In the genomic region with DNA sequence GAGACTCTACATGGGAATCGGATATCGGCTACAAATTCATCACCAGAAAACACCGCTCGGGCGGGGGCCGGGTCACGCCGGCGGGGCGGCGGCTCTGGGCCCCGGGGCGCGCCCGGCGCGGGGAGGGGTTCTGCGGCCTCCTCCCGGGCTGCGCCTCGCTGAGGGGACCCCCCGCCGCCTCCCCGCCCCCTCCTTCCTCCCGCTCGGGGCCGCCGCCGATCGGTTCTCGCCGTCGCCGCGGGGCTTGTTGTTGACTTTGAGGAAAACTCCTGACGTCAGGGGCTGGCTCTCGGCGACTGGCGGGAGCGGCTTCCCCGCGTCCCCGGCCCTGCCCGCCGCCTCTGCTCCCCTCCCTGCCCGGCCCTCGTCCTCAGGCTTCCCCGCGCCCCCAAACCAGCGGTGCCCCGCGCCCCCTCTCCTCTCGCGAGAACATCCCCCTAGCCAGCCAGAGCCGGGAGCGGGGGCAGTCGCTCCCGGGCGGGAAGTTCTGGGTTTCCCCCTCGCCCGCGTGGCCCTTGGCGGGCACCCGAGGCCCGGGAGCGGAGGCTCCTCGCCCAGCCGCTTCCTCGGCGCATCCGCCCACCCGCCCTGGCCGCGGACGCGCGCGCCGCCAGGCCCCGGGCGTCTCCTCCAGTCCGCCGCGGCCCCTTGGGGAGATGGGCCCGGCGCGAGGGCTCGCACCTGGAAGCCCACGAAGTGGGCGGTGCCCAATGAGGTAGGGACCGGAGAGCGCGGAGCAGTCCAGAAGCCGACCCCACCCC, we compare ENCODE assay signal across 8 cellular contexts. TPM values are rescaled to one million over a fixed set of nuclear protein-coding genes. Genes with fewer than 3 reads are reported as not detected.
DNase-seq lines count a peak whose midpoint lies in the region; ATAC-seq and TF ChIP-seq lines count a peak whose summit lies in the region.

No MANE protein-coding gene starts in this region.

- ATAC-seq in GM19438 (IDR thresholded peaks at IDR 0.05; ENCODE audit: low read depth, unreplicated experiment), result peak; percentile 63
- peak; percentile 43 for ATAC-seq in HG03558 (IDR thresholded peaks at IDR 0.05; ENCODE audit: extremely low read depth, unreplicated experiment)

- peaks cover 0 to 9% (median 0%) of the 10 kb centered on the region in 3 donors for H3K36me3 Mint-ChIP-seq in CD8-positive, alpha-beta memory T cell
- peaks cover 4% of the 10 kb centered on the region for H3K36me3 Mint-ChIP-seq in activated T-cell treated with anti-CD3 and anti-CD28 coated beads, Interleukin-2, amount 50 U/mL, for 24 hours (ENCODE audit: low read depth)

- H3K4me3 Mint-ChIP-seq in CD8-positive, alpha-beta memory T cell, result peak overlapping the region; percentile 91 to 98 (median 93)
- peak overlapping the region; percentile 84 for H3K4me3 Mint-ChIP-seq in activated T-cell treated with anti-CD3 and anti-CD28 coated beads, Interleukin-2, amount 50 U/mL, for 24 hours

- peak overlapping the region; percentile 73 for H3K9ac ChIP-seq in muscle layer of colon (ENCODE audit: low read length)

- no peaks in the 10 kb centered on the region for H3K27me3 ChIP-seq in CD8-positive, alpha-beta memory T cell (ENCODE audit: insufficient read depth, low read length, poor library complexity, severe bottlenecking)
- no peaks in the 10 kb centered on the region for H3K27me3 ChIP-seq in muscle layer of colon (ENCODE audit: control insufficient read depth in 1 of 2, insufficient read depth in 2 of 2, low read length in 2 of 2)

- peak overlapping the region; percentile 80 for H3K4me3 ChIP-seq in CD8-positive, alpha-beta memory T cell (ENCODE audit: low read length)
- peak overlapping the region; percentile 86 to 96 for H3K4me3 ChIP-seq in muscle layer of colon (ENCODE audit: low read depth in 1 of 2, low read length in 2 of 2)

- H3K4me1 Mint-ChIP-seq in CD8-positive, alpha-beta memory T cell, result peaks cover 30 to 47% (median 42%) of the 10 kb centered on the region in 3 donors
- peaks cover 50% of the 10 kb centered on the region for H3K4me1 Mint-ChIP-seq in activated T-cell treated with anti-CD3 and anti-CD28 coated beads, Interleukin-2, amount 50 U/mL, for 24 hours (ENCODE audit: low read depth)

- H3K4me1 ChIP-seq in CD8-positive, alpha-beta memory T cell (ENCODE audit: insufficient read depth, low read length), result peaks cover 20% of the 10 kb centered on the region
- peaks cover 11% of the 10 kb centered on the region for H3K4me1 ChIP-seq in muscle layer of colon (ENCODE audit: insufficient read depth, low read length)

- CTCF ChIA-PET in CD8-positive, alpha-beta memory T cell (lab: Charles Lee), result no interaction called here

- POLR2A ChIA-PET in CD8-positive, alpha-beta memory T cell (lab: Charles Lee), result interaction anchor here (1.0 to 2.7 kb wide), 3 partner anchors 12 to 198 kb away, joined by 4 to 18 read pairs (median 4); no protein-coding TSS in a partner anchor

- no peaks in the 10 kb centered on the region for H3K9me3 Mint-ChIP-seq in CD8-positive, alpha-beta memory T cell
- no peaks in the 10 kb centered on the region for H3K9me3 Mint-ChIP-seq in activated T-cell treated with anti-CD3 and anti-CD28 coated beads, Interleukin-2, amount 50 U/mL, for 24 hours

- DNase-seq in CD8-positive, alpha-beta memory T cell, result peak; percentile 76 to 88 (median 85)
- DNase-seq in NOMO-1 treated with dmso at 0.1 percent for 144 hours (lab: John Stamatoyannopoulos, UW; ENCODE audit: unreplicated experiment) (peak; percentile 72), erythroblast (lab: John Stamatoyannopoulos, UW) (peak; percentile 68 to 81)
- DNase-seq in activated T-cell treated with anti-CD3 and anti-CD28 coated beads, Interleukin-2, amount 50 U/mL, for 24 hours, result peak; percentile 88
- peak; percentile 83 for DNase-seq in stimulated activated CD8-positive, alpha-beta memory T cell treated with anti-CD3 and anti-CD28 coated beads, Interleukin-4, amount 100 ng/mL, for 48 hours

- no peaks in the 10 kb centered on the region for H3K9me3 ChIP-seq in CD8-positive, alpha-beta memory T cell (ENCODE audit: low read length)
- H3K9me3 ChIP-seq in muscle layer of colon (ENCODE audit: low read length), result no peaks in the 10 kb centered on the region

- no peaks in the 10 kb centered on the region for H3K36me3 ChIP-seq in CD8-positive, alpha-beta memory T cell (ENCODE audit: insufficient read depth, low read length)
- H3K36me3 ChIP-seq in muscle layer of colon (ENCODE audit: insufficient read depth, low read length), result no peaks in the 10 kb centered on the region

- peak overlapping the region; percentile 91 to 99 (median 98) for H3K27ac Mint-ChIP-seq in CD8-positive, alpha-beta memory T cell
- H3K27ac Mint-ChIP-seq in activated T-cell treated with anti-CD3 and anti-CD28 coated beads, Interleukin-2, amount 50 U/mL, for 24 hours, result peak overlapping the region; percentile 94

- peak overlapping the region; percentile 80 for H3K27ac ChIP-seq in CD8-positive, alpha-beta memory T cell (ENCODE audit: low read depth, low read length)
- peak overlapping the region; percentile 86 for H3K27ac ChIP-seq in muscle layer of colon (ENCODE audit: low read depth, low read length)

- peaks cover 0 to 6% of the 10 kb centered on the region in 2 donors for H3K27me3 Mint-ChIP-seq in CD8-positive, alpha-beta memory T cell
- no peaks in the 10 kb centered on the region for H3K27me3 Mint-ChIP-seq in activated T-cell treated with anti-CD3 and anti-CD28 coated beads, Interleukin-2, amount 50 U/mL, for 24 hours

- TF ChIP-seq POLR2A in erythroblast (IDR thresholded peaks at IDR 0.05; ENCODE audit: low read length), result no peak

RNA-seq across cellular contexts. Expression of a gene that starts 0.5 kb away (rescaled TPM):
- 10 to 100 TPM; 47.3 to 49.6 TPM for total RNA-seq in CD8-positive, alpha-beta memory T cell
- 4.3 TPM for polyA plus RNA-seq in CD8-positive, alpha-beta memory T cell

Comparison
In these comparisons a context has a peak if more than half of its experiments do, and no peak if none do; other contexts are left out.
1. Peak in every context shown above with its lines: DNase-seq, ATAC-seq, H3K4me3 ChIP-seq and H3K27ac ChIP-seq.